ENCODE assay signal across 9 cellular contexts in the genomic region with DNA sequence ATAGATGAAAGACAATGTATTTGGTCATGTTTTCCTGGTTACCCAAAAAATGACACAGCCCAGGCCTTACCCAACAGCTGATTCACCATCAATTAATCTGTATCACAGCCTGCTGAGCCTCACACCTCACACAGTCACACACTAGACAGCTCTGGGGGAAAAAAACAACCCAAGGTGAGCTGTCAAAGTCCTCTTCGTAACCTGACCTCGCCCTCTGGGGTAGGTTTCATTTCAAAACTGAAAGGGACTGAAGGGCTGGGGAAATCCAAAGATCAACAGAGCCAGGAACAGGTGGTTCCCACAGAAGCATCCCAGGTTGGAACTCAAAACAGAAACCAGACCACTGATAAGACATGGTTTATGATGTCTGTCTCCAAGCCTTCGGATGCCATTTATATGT. TPM values are rescaled to one million over a fixed set of nuclear protein-coding genes. Genes with fewer than 3 reads are reported as not detected.
DNase-seq lines count a peak whose midpoint lies in the region; ATAC-seq and TF ChIP-seq lines count a peak whose summit lies in the region.
"Had no signal": no experiment of that assay in that cellular context is flagged by ENCODE, and none has a peak within 500 bp of the region (broad histone marks: within the 10 kb centered on the region; RNA-seq: fewer than 3 reads in every experiment).

No MANE protein-coding gene starts in this region.

- H4K20me1 ChIP-seq in OCI-LY3 (ENCODE audit: insufficient read depth, low read length) = no peaks in the 10 kb centered on the region

- POLR2A ChIA-PET in CD8-positive, alpha-beta memory T cell (lab: Charles Lee) = interaction anchor here (0.6 to 5.1 kb wide), 6 partner anchors 18 to 224 kb away, joined by 3 to 45 read pairs (median 5); a partner anchor contains a TSS

- peaks cover 10 to 36% (median 26%) of the 10 kb centered on the region in 3 donors for H3K36me3 Mint-ChIP-seq in CD8-positive, alpha-beta memory T cell
- H3K36me3 Mint-ChIP-seq in activated naive CD8-positive, alpha-beta T cell = peaks cover 22% of the 10 kb centered on the region

- H3K9me3 ChIP-seq in CD8-positive, alpha-beta memory T cell (ENCODE audit: low read length) = no peaks in the 10 kb centered on the region
- H3K9me3 ChIP-seq in OCI-LY3 (ENCODE audit: insufficient read depth, low read length) = no peaks in the 10 kb centered on the region

- H3K4me1 Mint-ChIP-seq in CD8-positive, alpha-beta memory T cell = peaks cover 42 to 53% (median 53%) of the 10 kb centered on the region in 3 donors
- peaks cover 56% of the 10 kb centered on the region for H3K4me1 Mint-ChIP-seq in activated naive CD8-positive, alpha-beta T cell (ENCODE audit: low read depth)

- H3K9ac ChIP-seq in OCI-LY3 (ENCODE audit: low read length) = peak overlapping the region; percentile 29; the same call in 1 of the 2 replicates

- CTCF ChIA-PET in CD8-positive, alpha-beta memory T cell (lab: Charles Lee) = interaction anchor here (1.0 to 9.1 kb wide), 12 partner anchors 9 to 344 kb away, joined by 3 to 105 read pairs (median 5); a partner anchor contains a TSS

- H3K27me3 Mint-ChIP-seq in CD8-positive, alpha-beta memory T cell = no peaks in the 10 kb centered on the region
- no peaks in the 10 kb centered on the region for H3K27me3 Mint-ChIP-seq in activated naive CD8-positive, alpha-beta T cell

- H3K36me3 ChIP-seq in CD8-positive, alpha-beta memory T cell (ENCODE audit: insufficient read depth, low read length) = no peaks in the 10 kb centered on the region
- H3K36me3 ChIP-seq in OCI-LY3 (replicated peaks; ENCODE audit: low read depth, low read length) = peaks cover 24% of the 10 kb centered on the region

- H3K4me1 ChIP-seq in CD8-positive, alpha-beta memory T cell (ENCODE audit: insufficient read depth, low read length) = peaks cover 41% of the 10 kb centered on the region
- H3K4me1 ChIP-seq in OCI-LY3 (ENCODE audit: low read length) = peaks cover 21% of the 10 kb centered on the region

- ATAC-seq in GM21619 (IDR thresholded peaks at IDR 0.05; ENCODE audit: unreplicated experiment) (peak; percentile 87), omental fat pad (ENCODE audit: low FRiP score) (peak; percentile 81)

- TF ChIP-seq CTCF in OCI-LY3 (IDR thresholded peaks at IDR 0.05; ENCODE audit: low read depth, low read length) (no peak), omental fat pad (IDR thresholded peaks at IDR 0.05) (no peak)

- no peaks in the 10 kb centered on the region for H3K79me2 ChIP-seq in OCI-LY3 (ENCODE audit: low read length)

- H3K27ac Mint-ChIP-seq in CD8-positive, alpha-beta memory T cell = peak overlapping the region; percentile 87 to 99 (median 98)
- peak overlapping the region; percentile 93 for H3K27ac Mint-ChIP-seq in activated naive CD8-positive, alpha-beta T cell

- no peaks in the 10 kb centered on the region for H3K27me3 ChIP-seq in CD8-positive, alpha-beta memory T cell (ENCODE audit: insufficient read depth, low read length, poor library complexity, severe bottlenecking)
- no peaks in the 10 kb centered on the region for H3K27me3 ChIP-seq in OCI-LY3 (ENCODE audit: low read depth, low read length)

- peak overlapping the region; percentile 60 for H3K4me2 ChIP-seq in OCI-LY3 (ENCODE audit: low read length)

- peak overlapping the region; percentile 44 for H3K27ac ChIP-seq in CD8-positive, alpha-beta memory T cell (ENCODE audit: low read depth, low read length)
- peak overlapping the region; percentile 38; the same call in 1 of the 2 replicates for H3K27ac ChIP-seq in OCI-LY3 (ENCODE audit: low read length)

- DNase-seq in CD8-positive, alpha-beta memory T cell = peak; percentile 58 to 85 (median 77)
- DNase-seq in omental fat pad (ENCODE audit: low spot score) (no peak), T1000 (lab: John Stamatoyannopoulos, UW) (no peak), GOT3 (lab: John Stamatoyannopoulos, UW) (no peak), NCI-H345 (lab: John Stamatoyannopoulos, UW) (no peak)
- DNase-seq: DND-41 had no signal

- H3K4me3 Mint-ChIP-seq in CD8-positive, alpha-beta memory T cell = peak overlapping the region; percentile 34 to 80 (median 73)
- peak overlapping the region; percentile 51 for H3K4me3 Mint-ChIP-seq in activated naive CD8-positive, alpha-beta T cell

- H3K4me3 ChIP-seq in CD8-positive, alpha-beta memory T cell (ENCODE audit: low read length) = peak overlapping the region; percentile 26
- peak overlapping the region; percentile 32; the same call in 1 of the 2 replicates for H3K4me3 ChIP-seq in OCI-LY3 (ENCODE audit: low read length)

- H3K9me3 Mint-ChIP-seq in CD8-positive, alpha-beta memory T cell = no peaks in the 10 kb centered on the region
- H3K9me3 Mint-ChIP-seq in activated naive CD8-positive, alpha-beta T cell (ENCODE audit: low read depth) = no peaks in the 10 kb centered on the region

- H2AFZ ChIP-seq in OCI-LY3 (ENCODE audit: low read depth, low read length) = no peak overlapping the region

RNA-seq across cellular contexts. Expression of a gene that starts 18.2 kb away (rescaled TPM):
- total RNA-seq in CD8-positive, alpha-beta memory T cell = 100 to 1,000 TPM; 428 to 434 TPM
- polyA plus RNA-seq in CD8-positive, alpha-beta memory T cell = 161 TPM
- 100 to 1,000 TPM; 200 to 256 (median 209) TPM for total RNA-seq in omental fat pad

Comparison
In these comparisons a context has a peak if more than half of its experiments do, and no peak if none do; other contexts are left out.
1. DNase-seq: peak in CD8-positive, alpha-beta memory T cell (5 of 5); none in omental fat pad (single experiment), T1000 (single experiment), GOT3 (single experiment) and NCI-H345 (single experiment).